ENCODE assay signal across 8 cellular contexts in genomic region chr10:32346134-32346550, GRCh38. TPM values are rescaled to one million over a fixed set of nuclear protein-coding genes. Genes with fewer than 3 reads are reported as not detected.
DNase-seq lines count a peak whose midpoint lies in the region; ATAC-seq and TF ChIP-seq lines count a peak whose summit lies in the region.

No MANE protein-coding gene starts in this region.

- peak; percentile 85 for DNase-seq in NCI-H1092 treated with DMSO at 0.1 percent for 48 hours (lab: John Stamatoyannopoulos, UW)
- DNase-seq in SKM-1 (lab: John Stamatoyannopoulos, UW; ENCODE audit: unreplicated experiment) = peak; percentile 47
- DNase-seq in heart left ventricle = peak; percentile 97 to 98 (median 97)
- DNase-seq in pons (ENCODE audit: low spot score) = peak; percentile 95
- DNase-seq in type B pancreatic cell (ENCODE audit: extremely low spot score, unreplicated experiment) = peak; percentile 98

- H3K36me3 Mint-ChIP-seq in type B pancreatic cell = peaks cover 3% of the 10 kb centered on the region

- no peaks in the 10 kb centered on the region for H3K9me3 ChIP-seq in heart left ventricle

- TF ChIP-seq POLR2A in heart left ventricle (IDR thresholded peaks at IDR 0.05) = no peak

- no peaks in the 10 kb centered on the region for H3K27me3 ChIP-seq in heart left ventricle

- TF ChIP-seq CTCF in GM12873 (IDR thresholded peaks at IDR 0.05; ENCODE audit: insufficient read depth, low read depth, low read length, missing control alignments) (peak; percentile 95), heart left ventricle (IDR thresholded peaks at IDR 0.05) (peak; percentile 96 to 99 (median 98)), type B pancreatic cell (conservative IDR thresholded peaks at IDR 0.05) (peak; percentile 97)

- intact Hi-C loops in heart left ventricle (cut with DNase I) = loop anchor here in 8 of 10 donors (1.0 to 10.0 kb wide), 14 partner anchors 21 to 291 kb away; partner anchors contain the start of genes CCDC7 (in 1 of the 8) and KIF5B (in 1 of the 8)

- ATAC-seq in HG02642 (IDR thresholded peaks at IDR 0.05; ENCODE audit: poor library complexity, unreplicated experiment) (peak; percentile 86), heart left ventricle (peak; percentile 96 to 98 (median 97))

- H3K27ac ChIP-seq in adipose tissue (ENCODE audit: low read depth, low read length) = peak overlapping the region; percentile 100
- H3K27ac ChIP-seq in heart left ventricle = peak overlapping the region; percentile 98 to 100 (median 100)

- H3K4me3 Mint-ChIP-seq in type B pancreatic cell = peak overlapping the region; percentile 91

- H3K27me3 Mint-ChIP-seq in type B pancreatic cell = no peaks in the 10 kb centered on the region

- peak overlapping the region; percentile 64 to 100 (median 88) for H3K4me3 ChIP-seq in heart left ventricle

- no peaks in the 10 kb centered on the region for H3K9me3 Mint-ChIP-seq in type B pancreatic cell

- H3K27ac Mint-ChIP-seq in type B pancreatic cell = peak overlapping the region; percentile 99

- peaks cover 0 to 19% (median 5%) of the 10 kb centered on the region in 9 donors for H3K36me3 ChIP-seq in heart left ventricle

- peaks cover 3 to 73% (median 55%) of the 10 kb centered on the region in 12 donors for H3K4me1 ChIP-seq in heart left ventricle

- H3K4me1 Mint-ChIP-seq in type B pancreatic cell (ENCODE audit: unreplicated experiment) = peaks cover 39% of the 10 kb centered on the region

- 0 to 1% (median 0%) methylated on average over 30 of the region's 30 CpGs for WGBS in adipose tissue, 3 donors
- 0% methylated on average over 4 to 30 of the region's 30 CpGs for WGBS in heart left ventricle, 4 donors

RNA-seq across cellular contexts. Expression of gene EPC1, which starts 0.8 kb away (rescaled TPM):
- 10 to 100 TPM in 2 of 3 donors, 1 to 10 TPM in 1; 8.9 to 18.4 (median 14.3) TPM for polyA plus RNA-seq in adipose tissue
- total RNA-seq in heart left ventricle = 10 to 100 TPM; 13.0 to 26.3 (median 19.2) TPM
- polyA plus RNA-seq in heart left ventricle = 10 to 100 TPM; 10.9 to 11.0 TPM
- total RNA-seq in type B pancreatic cell (ENCODE audit: low replicate concordance) = 42.4 and 47.1 TPM in 2 replicates

Comparison
In these comparisons a context has a peak if more than half of its experiments do, and no peak if none do; other contexts are left out.
1. Peak in every context shown above with its lines: DNase-seq, ATAC-seq, H3K4me3 ChIP-seq and H3K27ac ChIP-seq.
2. DNase-seq: peak in every context shown above with its lines; median percentile 98 in type B pancreatic cell; 97 in heart left ventricle; 95 in pons; 85 in NCI-H1092 treated with DMSO at 0.1 percent for 48 hours; 47 in SKM-1.